1 cellular context compared by ENCODE assay signal in genomic region chr1:151494741-151495281, GRCh38.
A peak's percentile ranks its signal among the peaks of the same experiment; 100 is the strongest.
TF ChIP-seq lines count a peak whose summit lies in the region.

No MANE protein-coding gene starts in this region.

TF ChIP-seq in HEK293, 187 proteins besides CTCF, POLR2A, EP300 and RAD21 (continued from another document and continues in another):
- TF ChIP-seq ZNF518A (tag by site-specific recombination; conservative IDR thresholded peaks at IDR 0.05; ENCODE audit: low read depth) (peak; percentile 52), HOXA7 (CRISPR knock-in tag; IDR thresholded peaks at IDR 0.05; ENCODE audit: borderline replicate concordance) (no peak), ZBTB10 (tag by site-specific recombination; IDR thresholded peaks at IDR 0.05) (no peak), KLF8 (tag by site-specific recombination; IDR thresholded peaks at IDR 0.05) (peak; percentile 90), GFI1B (tag by site-specific recombination; IDR thresholded peaks at IDR 0.05) (no peak), RBAK (tag by site-specific recombination; IDR thresholded peaks at IDR 0.05) (no peak), ZNF639 (tag by site-specific recombination; IDR thresholded peaks at IDR 0.05) (peak; percentile 98), ZNF175 (tag by site-specific recombination; IDR thresholded peaks at IDR 0.05) (no peak), TCF7L2 (IDR thresholded peaks at IDR 0.05; ENCODE audit: borderline replicate concordance, low read depth, low read length) (no peak), ZNF513 (tag by site-specific recombination; IDR thresholded peaks at IDR 0.05) (no peak; the same call in 1 of the 2 replicates), KLF16 (tag by site-specific recombination; IDR thresholded peaks at IDR 0.05) (peak; percentile 79), ZSCAN4 (tag by site-specific recombination; IDR thresholded peaks at IDR 0.05) (0 out of 2 replicates have a peak, but pooled peaks have one; percentile 51), ZNF138 (tag by site-specific recombination; IDR thresholded peaks at IDR 0.05; ENCODE audit: borderline replicate concordance) (no peak), ZNF24 (tag by site-specific recombination; IDR thresholded peaks at IDR 0.05) (peak; percentile 98), ZNF248 (tag by site-specific recombination; IDR thresholded peaks at IDR 0.05) (no peak), ZNF548 (tag by site-specific recombination; IDR thresholded peaks at IDR 0.05) (no peak), ZSCAN30 (tag by site-specific recombination; IDR thresholded peaks at IDR 0.05) (no peak), ZNF560 (tag by site-specific recombination; IDR thresholded peaks at IDR 0.05; ENCODE audit: borderline replicate concordance) (no peak), OVOL3 (tag by site-specific recombination; IDR thresholded peaks at IDR 0.05) (no peak), ZNF555 (tag by site-specific recombination; conservative IDR thresholded peaks at IDR 0.05) (no peak), ZNF660 (tag by site-specific recombination; IDR thresholded peaks at IDR 0.05) (peak; percentile 80), ZBTB6 (tag by site-specific recombination; IDR thresholded peaks at IDR 0.05) (no peak), EGR2 (tag by site-specific recombination; IDR thresholded peaks at IDR 0.05; ENCODE audit: low read depth) (peak; percentile 91), ZNF544 (tag by site-specific recombination; IDR thresholded peaks at IDR 0.05) (no peak), ZNF585B (tag by site-specific recombination; IDR thresholded peaks at IDR 0.05) (no peak), ZNF768 (tag by site-specific recombination; IDR thresholded peaks at IDR 0.05) (no peak), AEBP2 (tag by site-specific recombination; IDR thresholded peaks at IDR 0.05; ENCODE audit: borderline replicate concordance) (no peak), ZNF549 (tag by site-specific recombination; IDR thresholded peaks at IDR 0.05) (no peak), IKZF3 (tag by site-specific recombination; IDR thresholded peaks at IDR 0.05) (peak; percentile 88), ZNF571 (tag by site-specific recombination; IDR thresholded peaks at IDR 0.05) (no peak), ZNF776 (tag by site-specific recombination; IDR thresholded peaks at IDR 0.05; ENCODE audit: borderline replicate concordance) (no peak), ZNF580 (tag by site-specific recombination; IDR thresholded peaks at IDR 0.05) (0 out of 2 replicates have a peak, but pooled peaks have one; percentile 23), HOXD13 (CRISPR knock-in tag; IDR thresholded peaks at IDR 0.05; ENCODE audit: borderline replicate concordance) (no peak), ZNF341 (tag by site-specific recombination; IDR thresholded peaks at IDR 0.05; ENCODE audit: low read depth) (no peak), SP3 (tag by site-specific recombination; IDR thresholded peaks at IDR 0.05) (peak; percentile 77), ZFP41 (tag by site-specific recombination; IDR thresholded peaks at IDR 0.05; ENCODE audit: borderline replicate concordance) (no peak), ZSCAN16 (tag by site-specific recombination; IDR thresholded peaks at IDR 0.05) (no peak), HOXC10 (CRISPR knock-in tag; IDR thresholded peaks at IDR 0.05) (no peak), ZNF311 (tag by site-specific recombination; IDR thresholded peaks at IDR 0.05; ENCODE audit: borderline replicate concordance) (no peak), ZXDB (tag by site-specific recombination; IDR thresholded peaks at IDR 0.05) (peak; percentile 75), KLF1 (tag by site-specific recombination; IDR thresholded peaks at IDR 0.05) (peak; percentile 51; the same call in 1 of the 2 replicates), GLIS1 (tag by site-specific recombination; IDR thresholded peaks at IDR 0.05) (peak; percentile 70; the same call in 1 of the 2 replicates), ZNF214 (tag by site-specific recombination; IDR thresholded peaks at IDR 0.05; ENCODE audit: borderline replicate concordance) (no peak), ZNF707 (tag by site-specific recombination; IDR thresholded peaks at IDR 0.05) (no peak), ZNF510 (tag by site-specific recombination; IDR thresholded peaks at IDR 0.05; ENCODE audit: insufficient replicate concordance) (no peak), ZNF843 (tag by site-specific recombination; IDR thresholded peaks at IDR 0.05) (peak; percentile 88), ZNF514 (tag by site-specific recombination; IDR thresholded peaks at IDR 0.05) (no peak), ZNF121 (tag by site-specific recombination; IDR thresholded peaks at IDR 0.05) (no peak), ZNF558 (tag by site-specific recombination; IDR thresholded peaks at IDR 0.05) (peak; percentile 90), ZFHX2 (tag by site-specific recombination; conservative IDR thresholded peaks at IDR 0.05) (peak; percentile 97), ZNF645 (tag by site-specific recombination; IDR thresholded peaks at IDR 0.05) (no peak), ZNF350 (tag by site-specific recombination; IDR thresholded peaks at IDR 0.05) (no peak), ZNF2 (tag by site-specific recombination; IDR thresholded peaks at IDR 0.05) (peak; percentile 42; the same call in 1 of the 2 replicates), SETDB1 (IDR thresholded peaks at IDR 0.05; ENCODE audit: insufficient read length, low read length) (no peak), ZNF837 (tag by site-specific recombination; IDR thresholded peaks at IDR 0.05) (no peak), ZNF266 (tag by site-specific recombination; IDR thresholded peaks at IDR 0.05; ENCODE audit: low read depth) (no peak), ZNF292 (tag by site-specific recombination; IDR thresholded peaks at IDR 0.05; ENCODE audit: borderline replicate concordance, low read depth) (no peak), ZNF112 (tag by site-specific recombination; IDR thresholded peaks at IDR 0.05) (no peak)
